Comparison of ENCODE assay signal across 8 cellular contexts in the genomic region with DNA sequence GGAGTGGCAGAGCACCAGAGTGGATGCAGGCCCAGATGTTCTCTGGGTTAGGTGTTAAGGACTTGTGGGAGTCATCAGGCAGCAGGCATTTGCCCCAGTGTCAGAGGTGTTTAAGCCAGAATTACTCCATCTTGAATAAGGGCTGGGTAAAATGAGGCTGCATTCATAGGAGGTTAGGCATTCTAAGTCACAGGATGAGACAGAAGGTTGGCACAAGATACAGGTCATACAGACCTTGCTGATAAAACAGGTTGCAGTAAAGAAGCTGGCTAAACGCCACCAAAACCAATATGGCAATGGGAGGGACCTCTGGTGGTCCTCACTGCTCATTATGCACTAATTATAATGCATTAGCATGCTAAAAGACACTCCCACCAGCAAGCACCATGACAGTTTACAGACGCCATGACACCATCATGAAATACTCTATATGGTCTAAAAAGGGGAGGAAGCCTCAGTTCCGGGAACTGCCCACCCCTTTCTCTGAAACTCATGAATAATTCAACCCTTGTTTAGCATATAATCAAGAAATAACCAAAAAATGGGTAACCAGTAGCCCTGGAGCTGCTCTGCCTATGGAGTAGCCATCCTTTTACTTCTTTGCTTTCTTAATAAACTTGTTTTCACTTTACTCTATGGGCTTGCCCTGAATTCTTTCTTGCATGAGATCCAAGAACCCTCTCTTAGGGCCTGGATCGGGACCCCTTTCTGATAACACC. TPM values are rescaled to one million over a fixed set of nuclear protein-coding genes. Genes with fewer than 3 reads are reported as not detected.
DNase-seq lines count a peak whose midpoint lies in the region; ATAC-seq and TF ChIP-seq lines count a peak whose summit lies in the region.
"Had no signal": no experiment of that assay in that cellular context is flagged by ENCODE, and none has a peak within 500 bp of the region (broad histone marks: within the 10 kb centered on the region; RNA-seq: fewer than 3 reads in every experiment).

No MANE protein-coding gene starts in this region.

- peaks cover 0 to 14% of the 10 kb centered on the region in 2 donors for H3K27me3 ChIP-seq in left lung

- H3K36me3 Mint-ChIP-seq in stimulated activated memory B cell treated with anti-CD40 and anti-IgM and Interleukin-4, amounts not matched to agents 10 μg/mL and 1 μg/mL and 100 μg/mL, for 72 hours, result peaks cover 23% of the 10 kb centered on the region

- H3K36me3 ChIP-seq in left lung, result peaks cover 0 to 5% of the 10 kb centered on the region in 2 donors

- peaks cover 27 to 43% of the 10 kb centered on the region in 2 donors for H3K4me1 ChIP-seq in left lung

- ATAC-seq in GM21619 (IDR thresholded peaks at IDR 0.05; ENCODE audit: unreplicated experiment) (peak; percentile 23), left lung (no peak)
- ATAC-seq in stimulated activated memory B cell treated with anti-CD40 and anti-IgM and Interleukin-4, amounts not matched to agents 10 μg/mL and 1 μg/mL and 100 μg/mL, for 72 hours, result peak; percentile 47

- H3K4me1 Mint-ChIP-seq in stimulated activated memory B cell treated with anti-CD40 and anti-IgM and Interleukin-4, amounts not matched to agents 10 μg/mL and 1 μg/mL and 100 μg/mL, for 72 hours, result peaks cover 50% of the 10 kb centered on the region

- DNase-seq in NCI-H2171 treated with DMSO at 0.1 percent for 48 hours (lab: John Stamatoyannopoulos, UW), result peak; percentile 48
- peak; percentile 21 for DNase-seq in activated effector memory CD4-positive, alpha-beta T cell treated with Interleukin-2 at 50 U/mL for 16 hours
- DNase-seq in left lung, result no peak
- no peak for DNase-seq in HCEC 1CT
- no peak for DNase-seq in retina

- H3K27me3 Mint-ChIP-seq in stimulated activated memory B cell treated with anti-CD40 and anti-IgM and Interleukin-4, amounts not matched to agents 10 μg/mL and 1 μg/mL and 100 μg/mL, for 72 hours, result no peaks in the 10 kb centered on the region

- no peak for TF ChIP-seq CTCF in left lung (IDR thresholded peaks at IDR 0.05)

- intact Hi-C loops in left lung (cut with DNase I), result no loop called here

- H3K9me3 Mint-ChIP-seq in stimulated activated memory B cell treated with anti-CD40 and anti-IgM and Interleukin-4, amounts not matched to agents 10 μg/mL and 1 μg/mL and 100 μg/mL, for 72 hours, result no peaks in the 10 kb centered on the region

- peak overlapping the region; percentile 99 for H3K27ac Mint-ChIP-seq in stimulated activated memory B cell treated with anti-CD40 and anti-IgM and Interleukin-4, amounts not matched to agents 10 μg/mL and 1 μg/mL and 100 μg/mL, for 72 hours

- peak overlapping the region; percentile 50 to 57 for H3K4me3 ChIP-seq in left lung

- H3K9me3 ChIP-seq in left lung, result no peaks in the 10 kb centered on the region

- peak overlapping the region; percentile 94 to 95 for H3K27ac ChIP-seq in left lung

- peak overlapping the region; percentile 97 for H3K4me3 Mint-ChIP-seq in stimulated activated memory B cell treated with anti-CD40 and anti-IgM and Interleukin-4, amounts not matched to agents 10 μg/mL and 1 μg/mL and 100 μg/mL, for 72 hours

RNA-seq across cellular contexts. Expression of a gene that starts 0.9 kb away (rescaled TPM):
- 10 to 100 TPM in 1 of 2 donors, 1 to 10 TPM in 1; 9.0 to 15.8 TPM for total RNA-seq in left lung
- total RNA-seq: SK-MEL-5 had no signal

RNA-seq across cellular contexts. Expression of a gene that starts 1.1 kb away (rescaled TPM):
- 10 to 100 TPM; 24.0 to 25.1 TPM for total RNA-seq in left lung
- total RNA-seq: SK-MEL-5 had no signal

RNA-seq across cellular contexts. Expression of a gene that starts 19.2 kb away (rescaled TPM):
- total RNA-seq in left lung, result 100 to 1,000 TPM; 133 to 162 TPM
- total RNA-seq: SK-MEL-5 had no signal

RNA-seq across cellular contexts. Expression of a gene that starts 46.3 kb away (rescaled TPM):
- total RNA-seq in left lung, result 100 to 1,000 TPM in 1 of 2 donors, 10 to 100 TPM in 1; 81.4 to 110 TPM

RNA-seq across cellular contexts. Expression of a gene that starts 56.9 kb away (rescaled TPM):
- 1 to 10 TPM; 5.2 to 5.6 TPM for total RNA-seq in left lung

Comparison
In these comparisons a context has a peak if more than half of its experiments do, and no peak if none do; other contexts are left out.
1. DNase-seq: peak in NCI-H2171 treated with DMSO at 0.1 percent for 48 hours (single experiment) and activated effector memory CD4-positive, alpha-beta T cell treated with Interleukin-2 at 50 U/mL for 16 hours (single experiment); none in left lung (0 of 2), HCEC 1CT (single experiment) and retina (single experiment).